9 cellular contexts compared by ENCODE assay signal in genomic region chrX:149508467-149508866, GRCh38. TPM values are rescaled to one million over a fixed set of nuclear protein-coding genes. Genes with fewer than 3 reads are reported as not detected.
"Had no signal": no experiment of that assay in that cellular context is flagged by ENCODE, and none has a peak within 500 bp of the region (broad histone marks: within the 10 kb centered on the region; RNA-seq: fewer than 3 reads in every experiment).

No MANE protein-coding gene starts in this region.

- FAIRE-seq: G401.6, GM12878, GM12891, GM12892, GM18507, GM19239 had no signal

- ATAC-seq: GM12878 had no signal

- DNase-seq: GDM1, GF-D8 had no signal

- H3K4me3 ChIP-seq: GM12878 had no signal

RNA-seq across cellular contexts. Expression of gene HSFX3, which starts 41.3 kb away (rescaled TPM):
- total RNA-seq: G401 had no signal
